In genomic region chr1:88327391-88328267, GRCh38 we compare ENCODE assay signal across 8 cellular contexts.
DNase-seq lines count a peak whose midpoint lies in the region; ATAC-seq, FAIRE-seq and TF ChIP-seq lines count a peak whose summit lies in the region.

No MANE protein-coding gene starts in this region.

- DNase-seq in Panc1 (ENCODE audit: low read depth, low spot score) (peak; percentile 78), frontal cortex (ENCODE audit: low spot score in 2 of 2) (peak in 1 of 2 donors; percentile 21), NCI-H146 (lab: John Stamatoyannopoulos, UW) (no peak), cortex of kidney (lab: John Stamatoyannopoulos, UW) (no peak), NOMO-1 treated with DMSO at 0.1 percent for 48 hours (lab: John Stamatoyannopoulos, UW; ENCODE audit: unreplicated experiment) (no peak), tibial artery (no peak)

- H3K27me3 ChIP-seq in Panc1 (ENCODE audit: control insufficient read depth, insufficient read depth, low read length): no peaks in the 10 kb centered on the region
- no peaks in the 10 kb centered on the region for H3K27me3 ChIP-seq in skeletal muscle tissue (ENCODE audit: control insufficient read depth in 3 of 3, insufficient read depth in 3 of 3, low read length in 3 of 3)
- H3K27me3 ChIP-seq in tibial artery: no peaks in the 10 kb centered on the region

- ATAC-seq in GM21619 (IDR thresholded peaks at IDR 0.05; ENCODE audit: unreplicated experiment): peak; percentile 66
- peak; percentile 98 for ATAC-seq in Panc1

- in situ Hi-C loops in Panc1 (cut with HindIII; ENCODE audit: low pct_unique_long_range_greater_than_20kb, low sequenced_read_pairs): no loop called here

- no peak for TF ChIP-seq CTCF in Panc1 (IDR thresholded peaks at IDR 0.05)
- TF ChIP-seq CTCF in tibial artery (IDR thresholded peaks at IDR 0.05): no peak

- POLR2A ChIA-PET in Panc1 (lab: Charles Lee): no interaction called here

- no peak overlapping the region for H3K4me3 ChIP-seq in Panc1 (ENCODE audit: low read depth in 2 of 2, low read length in 2 of 2)
- no peak overlapping the region for H3K4me3 ChIP-seq in skeletal muscle tissue (ENCODE audit: low read length in 3 of 3)
- H3K4me3 ChIP-seq in tibial artery: no peak overlapping the region

- peak; percentile 23 for FAIRE-seq in frontal cortex (lab: Jason Lieb, UNC)

- H3K27ac ChIP-seq in Panc1 (ENCODE audit: low read length) (no peak overlapping the region; the same call in 1 of the 2 replicates), skeletal muscle tissue (ENCODE audit: low read depth, low read length) (peak overlapping the region; percentile 13), tibial artery (no peak overlapping the region)

- CTCF ChIA-PET in Panc1 (lab: Charles Lee): no interaction called here

- no TSS peak for BruUV-seq in Panc1 (replicated peaks; lab: Mats Ljungman, UMichigan)

- no peak overlapping the region for H3K9ac ChIP-seq in skeletal muscle tissue (ENCODE audit: low read depth in 1 of 3, low read length in 3 of 3)

- H3K9me3 ChIP-seq in Panc1 (ENCODE audit: control insufficient read depth, insufficient read depth, low read depth, low read length): peaks cover 13% of the 10 kb centered on the region; the same call in 1 of the 2 replicates
- H3K9me3 ChIP-seq in skeletal muscle tissue (ENCODE audit: control insufficient read depth in 3 of 3, low read length in 3 of 3): no peaks in the 10 kb centered on the region
- H3K9me3 ChIP-seq in tibial artery: no peaks in the 10 kb centered on the region

- H3K4me1 ChIP-seq in Panc1 (ENCODE audit: control insufficient read depth, insufficient read depth, low read length) (peaks cover 9% of the 10 kb centered on the region; the same call in 1 of the 2 replicates), skeletal muscle tissue (ENCODE audit: control insufficient read depth in 3 of 3, insufficient read depth in 3 of 3, low read length in 3 of 3) (no peaks in the 10 kb centered on the region), tibial artery (peaks cover 0 to 3% (median 0%) of the 10 kb centered on the region in 4 donors)

- intact Hi-C loops in Panc1 (cut with micrococcal nuclease; ENCODE audit: unreplicated experiment) (no loop called here), tibial artery (cut with DNase I; ENCODE audit: low total_unique reads) (no loop called here)

- no peaks in the 10 kb centered on the region for H3K36me3 ChIP-seq in Panc1 (ENCODE audit: control insufficient read depth, insufficient read depth, low read length)
- no peaks in the 10 kb centered on the region for H3K36me3 ChIP-seq in skeletal muscle tissue (ENCODE audit: control insufficient read depth in 3 of 3, insufficient read depth in 3 of 3, low read length in 3 of 3)
- H3K36me3 ChIP-seq in tibial artery: no peaks in the 10 kb centered on the region
